In genomic region chr10:101291254-101292193, GRCh38 we compare ENCODE assay signal across 8 cellular contexts.
DNase-seq lines count a peak whose midpoint lies in the region; ATAC-seq and TF ChIP-seq lines count a peak whose summit lies in the region.

No MANE protein-coding gene starts in this region.

- H2BK120ac ChIP-seq in H9 (ENCODE audit: low read depth, low read length, poor library complexity, severe bottlenecking) = no peak overlapping the region

- no peak overlapping the region for H2BK20ac ChIP-seq in H9 (ENCODE audit: low read depth, low read length, poor library complexity, severe bottlenecking)

- no peak overlapping the region for H2BK15ac ChIP-seq in H9 (ENCODE audit: low read depth, low read length)

- H3K9ac ChIP-seq in H9 (ENCODE audit: extremely low read depth, insufficient read length, low read length) = no peak overlapping the region

- H3K27me3 ChIP-seq in H9 (ENCODE audit: insufficient read depth, low read length) (peaks cover 27% of the 10 kb centered on the region), esophagus (ENCODE audit: control insufficient read depth in 1 of 2, insufficient read depth in 2 of 2, low read length in 2 of 2) (peaks cover 4 to 8% of the 10 kb centered on the region in 2 donors), thoracic aorta (replicated peaks; ENCODE audit: insufficient read depth) (peaks cover 7% of the 10 kb centered on the region)

- no peak overlapping the region for H2AFZ ChIP-seq in H9 (ENCODE audit: low read length)

- no peaks in the 10 kb centered on the region for H4K20me1 ChIP-seq in H9 (ENCODE audit: control insufficient read depth, insufficient read depth, insufficient read length)

- no peaks in the 10 kb centered on the region; a peak in 1 of 5 replicates for H3K9me3 Mint-ChIP-seq in H9
- no peaks in the 10 kb centered on the region for H3K9me3 Mint-ChIP-seq in natural killer cell treated with Interleukin-12 subunit alpha and Interleukin-12 subunit beta and Interleukin-15 and Interleukin-18, amount 100 ng/mL, for 72 hours

- no peak overlapping the region for H2BK12ac ChIP-seq in H9 (ENCODE audit: insufficient read length, low read depth, low read length)

- H2AK5ac ChIP-seq in H9 (ENCODE audit: insufficient read length, low read length) = no peak overlapping the region

- no peaks in the 10 kb centered on the region for H3K9me3 ChIP-seq in H9 (ENCODE audit: control insufficient read depth, low read depth, low read length)
- no peaks in the 10 kb centered on the region for H3K9me3 ChIP-seq in esophagus (ENCODE audit: control insufficient read depth in 2 of 2, insufficient read depth in 1 of 2, low read depth in 1 of 2, low read length in 1 of 2)
- no peaks in the 10 kb centered on the region for H3K9me3 ChIP-seq in thoracic aorta

- no peak overlapping the region for H3K4ac ChIP-seq in H9 (ENCODE audit: low read depth, low read length)

- TF ChIP-seq CTCF in H9 (conservative IDR thresholded peaks at IDR 0.05) = peak; percentile 92
- TF ChIP-seq CTCF in thoracic aorta (IDR thresholded peaks at IDR 0.05) = peak; percentile 50

- peaks cover 96% of the 10 kb centered on the region for H3K27me3 Mint-ChIP-seq in H9 (ENCODE audit: low read depth)
- H3K27me3 Mint-ChIP-seq in natural killer cell treated with Interleukin-12 subunit alpha and Interleukin-12 subunit beta and Interleukin-15 and Interleukin-18, amount 100 ng/mL, for 72 hours = peaks cover 54 to 73% of the 10 kb centered on the region in 2 donors

- no peaks in the 10 kb centered on the region for H3K36me3 Mint-ChIP-seq in H9 (ENCODE audit: insufficient read depth in 1 of 3, low read depth in 3 of 3)
- no peaks in the 10 kb centered on the region for H3K36me3 Mint-ChIP-seq in natural killer cell treated with Interleukin-12 subunit alpha and Interleukin-12 subunit beta and Interleukin-15 and Interleukin-18, amount 100 ng/mL, for 72 hours

- H3K4me1 ChIP-seq in H9 (ENCODE audit: insufficient read depth, low read length) = 0 out of 2 replicates have a peak, but pooled peaks cover 10% of the 10 kb centered on the region
- H3K4me1 ChIP-seq in esophagus (ENCODE audit: control insufficient read depth in 2 of 2, insufficient read depth in 2 of 2, low read length in 1 of 2) = peaks cover 0 to 2% of the 10 kb centered on the region in 2 donors
- peaks cover 6 to 19% of the 10 kb centered on the region in 2 donors for H3K4me1 ChIP-seq in thoracic aorta (ENCODE audit: control insufficient read depth in 1 of 2, low read depth in 2 of 2)

- no CpG with 5 or more reads among the region's 70 CpGs for WGBS in H9 (ENCODE audit: extremely low coverage, insufficient read length, low lambda C conversion rate)
- 3 to 4% methylated on average over 62 to 70 of the region's 70 CpGs for WGBS in esophagus, 2 donors

- H3K27ac Mint-ChIP-seq in H9 = no peak overlapping the region; a peak in 1 of 7 replicates
- H3K27ac Mint-ChIP-seq in natural killer cell treated with Interleukin-12 subunit alpha and Interleukin-12 subunit beta and Interleukin-15 and Interleukin-18, amount 100 ng/mL, for 72 hours = no peak overlapping the region

- H4K91ac ChIP-seq in H9 (ENCODE audit: insufficient read length, low read depth, low read length) = no peak overlapping the region

- H3K27ac ChIP-seq in H9 (ENCODE audit: insufficient read length, low read depth, low read length) = no peak overlapping the region
- no peak overlapping the region for H3K27ac ChIP-seq in esophagus (ENCODE audit: low read depth in 2 of 2, low read length in 1 of 2)
- H3K27ac ChIP-seq in thoracic aorta = no peak overlapping the region

- peaks cover 16% of the 10 kb centered on the region for H3K23me2 ChIP-seq in H9 (ENCODE audit: insufficient read length, low read depth, low read length, poor library complexity, severe bottlenecking)

- H3K36me3 ChIP-seq in esophagus (ENCODE audit: control insufficient read depth in 2 of 2, insufficient read depth in 2 of 2, low read length in 1 of 2) (no peaks in the 10 kb centered on the region), thoracic aorta (no peaks in the 10 kb centered on the region)

- H3K79me2 ChIP-seq in H9 (ENCODE audit: insufficient read depth, low read length) = no peaks in the 10 kb centered on the region

- peak; percentile 55 to 65 for ATAC-seq in natural killer cell treated with Interleukin-12 subunit alpha and Interleukin-12 subunit beta and Interleukin-15 and Interleukin-18, amount 100 ng/mL, for 72 hours
- ATAC-seq in thoracic aorta (ENCODE audit: insufficient number of reproducible peaks, low FRiP score, low read depth) = no peak

- H3K4me3 Mint-ChIP-seq in H9 = peak overlapping the region; percentile 62 to 87
- peak overlapping the region; percentile 76 for H3K4me3 Mint-ChIP-seq in natural killer cell treated with Interleukin-12 subunit alpha and Interleukin-12 subunit beta and Interleukin-15 and Interleukin-18, amount 100 ng/mL, for 72 hours

- H3K14ac ChIP-seq in H9 (ENCODE audit: insufficient read depth, low read length) = no peak overlapping the region

- H3K23ac ChIP-seq in H9 (ENCODE audit: insufficient read length, low read depth, low read length) = no peak overlapping the region

- H3K4me3 ChIP-seq in esophagus (ENCODE audit: low read depth in 1 of 2, low read length in 2 of 2) (peak overlapping the region; percentile 6 to 47), thoracic aorta (peak overlapping the region; percentile 70)

- peak overlapping the region; percentile 76 for H3K4me2 ChIP-seq in H9 (ENCODE audit: insufficient read depth, insufficient read length, low read length)

- H3K18ac ChIP-seq in H9 (ENCODE audit: insufficient read length, low read depth, low read length) = no peak overlapping the region

- H2BK5ac ChIP-seq in H9 (ENCODE audit: insufficient read length, low read length) = no peak overlapping the region

- no peak overlapping the region for H4K5ac ChIP-seq in H9 (ENCODE audit: insufficient read length, low read depth, low read length)

- no peak overlapping the region for H4K8ac ChIP-seq in H9 (replicated peaks; ENCODE audit: insufficient read length, low read depth, low read length)

- H3K4me1 Mint-ChIP-seq in H9 = peaks cover 38 to 44% of the 10 kb centered on the region in 2 experiments
- no peaks in the 10 kb centered on the region for H3K4me1 Mint-ChIP-seq in natural killer cell treated with Interleukin-12 subunit alpha and Interleukin-12 subunit beta and Interleukin-15 and Interleukin-18, amount 100 ng/mL, for 72 hours (ENCODE audit: low read depth in 2 of 2)

- no peak overlapping the region for H3K56ac ChIP-seq in H9 (ENCODE audit: insufficient read length, low read depth, low read length)

- H3T11ph ChIP-seq in H9 (ENCODE audit: low read length) = no peak overlapping the region

- no peaks in the 10 kb centered on the region for H3K79me1 ChIP-seq in H9 (ENCODE audit: insufficient read depth, low read depth, low read length, poor library complexity, severe bottlenecking)

- DNase-seq in AG08395 (ENCODE audit: low spot score) (peak; percentile 57), H9 (peak; percentile 87), NOMO-1 (lab: John Stamatoyannopoulos, UW; ENCODE audit: unreplicated experiment in 2 of 2) (peak; percentile 29 to 30), thoracic aorta (ENCODE audit: low spot score) (no peak), GF-D8 (lab: John Stamatoyannopoulos, UW) (no peak)
- DNase-seq in activated T-cell treated with anti-CD3 and anti-CD28 coated beads, Interleukin-2, amount 50 U/mL, for 1 hour = peak; percentile 62
- DNase-seq in natural killer cell treated with Interleukin-12 subunit alpha and Interleukin-12 subunit beta and Interleukin-15 and Interleukin-18, amount 100 ng/mL, for 72 hours (ENCODE audit: low spot score) = no peak

Comparison
In these comparisons a context has a peak if more than half of its experiments do, and no peak if none do; other contexts are left out.
1. DNase-seq: peak in AG08395 (single experiment), H9 (single experiment), NOMO-1 (2 of 2) and activated T-cell treated with anti-CD3 and anti-CD28 coated beads, Interleukin-2, amount 50 U/mL, for 1 hour (single experiment); none in natural killer cell treated with Interleukin-12 subunit alpha and Interleukin-12 subunit beta and Interleukin-15 and Interleukin-18, amount 100 ng/mL, for 72 hours (single experiment), thoracic aorta (single experiment) and GF-D8 (single experiment).